ENCODE assay signal across 1 cellular context in the genomic region with DNA sequence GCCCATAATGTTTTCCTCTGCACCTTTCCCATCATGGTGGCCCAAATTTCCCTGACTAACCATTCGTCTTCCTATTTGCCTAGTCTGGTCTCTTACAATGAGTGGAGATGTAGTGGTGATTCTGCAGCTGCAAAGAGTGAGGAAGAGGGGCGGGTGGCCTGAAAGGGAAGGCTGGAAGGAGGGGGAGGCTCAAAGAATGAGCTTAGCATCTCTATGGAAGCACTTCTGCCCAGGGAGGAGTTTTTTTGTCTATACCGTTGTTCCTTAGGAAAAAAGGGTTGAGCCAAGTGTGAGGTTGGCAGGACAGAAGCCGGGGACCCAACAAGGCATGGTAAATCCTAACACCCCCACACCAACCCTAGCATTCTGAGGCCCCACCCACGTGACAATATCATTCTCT.
TF ChIP-seq lines count a peak whose summit lies in the region.

No MANE protein-coding gene starts in this region.

TF ChIP-seq in GM23338, 12 proteins besides CTCF, POLR2A, EP300 and RAD21 (continued from another document):
- TF ChIP-seq ZNF462 (CRISPR knock-in tag; IDR thresholded peaks at IDR 0.05) (no peak), CREB1 (CRISPR knock-in tag; IDR thresholded peaks at IDR 0.05; ENCODE audit: low read depth) (no peak), JUNB (IDR thresholded peaks at IDR 0.05; ENCODE audit: unreplicated experiment) (no peak), ZNF331 (CRISPR knock-in tag; IDR thresholded peaks at IDR 0.05; ENCODE audit: low read depth) (no peak), STAT1 (IDR thresholded peaks at IDR 0.05; ENCODE audit: unreplicated experiment) (no peak)
